Comparison of ENCODE assay signal across 1 cellular context in the genomic region with DNA sequence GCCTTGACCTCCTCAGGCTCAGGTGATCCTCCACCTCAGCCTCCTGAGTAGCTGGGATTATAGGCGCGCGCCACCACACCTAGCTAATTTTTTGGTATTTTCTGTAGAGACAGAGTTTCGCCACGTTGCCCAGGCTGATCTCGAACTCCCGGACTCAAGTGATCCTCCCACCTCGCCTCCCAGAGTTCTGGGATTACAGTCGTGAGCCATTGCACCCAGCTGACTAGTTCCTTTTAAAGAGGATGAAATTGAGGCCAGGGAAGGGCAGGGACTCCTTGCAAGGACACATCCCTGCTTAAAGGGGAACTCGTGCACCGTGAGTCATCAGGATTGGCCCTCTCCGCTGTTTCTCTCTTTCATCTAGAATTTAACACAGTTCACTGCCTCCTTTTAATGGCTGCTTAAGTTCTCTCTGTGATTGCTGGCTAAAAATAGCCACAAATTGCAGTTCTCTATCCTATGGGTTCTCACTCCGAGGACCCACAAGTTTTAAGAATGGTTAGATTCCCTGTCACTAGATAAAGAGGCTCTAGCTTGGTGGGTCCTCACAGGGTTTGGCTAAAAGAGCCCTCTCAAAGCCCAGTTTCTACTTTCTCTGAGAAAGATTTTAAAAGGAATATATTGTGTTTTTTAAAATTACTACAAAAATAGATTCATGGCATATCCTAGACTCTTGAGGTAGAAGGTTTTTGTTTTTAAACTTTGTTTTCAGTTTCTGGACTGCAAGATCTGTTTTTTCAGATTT.
TF ChIP-seq lines count a peak whose summit lies in the region.

No MANE protein-coding gene starts in this region.

TF ChIP-seq in HepG2, 621 proteins besides CTCF, POLR2A, EP300 and RAD21:
- TF ChIP-seq, protein P1, sequence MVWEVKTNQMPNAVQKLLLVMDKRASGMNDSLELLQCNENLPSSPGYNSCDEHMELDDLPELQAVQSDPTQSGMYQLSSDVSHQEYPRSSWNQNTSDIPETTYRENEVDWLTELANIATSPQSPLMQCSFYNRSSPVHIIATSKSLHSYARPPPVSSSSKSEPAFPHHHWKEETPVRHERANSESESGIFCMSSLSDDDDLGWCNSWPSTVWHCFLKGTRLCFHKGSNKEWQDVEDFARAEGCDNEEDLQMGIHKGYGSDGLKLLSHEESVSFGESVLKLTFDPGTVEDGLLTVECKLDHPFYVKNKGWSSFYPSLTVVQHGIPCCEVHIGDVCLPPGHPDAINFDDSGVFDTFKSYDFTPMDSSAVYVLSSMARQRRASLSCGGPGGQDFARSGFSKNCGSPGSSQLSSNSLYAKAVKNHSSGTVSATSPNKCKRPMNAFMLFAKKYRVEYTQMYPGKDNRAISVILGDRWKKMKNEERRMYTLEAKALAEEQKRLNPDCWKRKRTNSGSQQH (CRISPR knock-in tag; IDR thresholded peaks at IDR 0.05; ENCODE audit: low read depth): no peak
- no peak for TF ChIP-seq ZC3H13 (CRISPR knock-in tag; IDR thresholded peaks at IDR 0.05)
TF ChIP-seq in HepG2: peak in this region for 0.
